ENCODE assay signal across 23 cellular contexts in the genomic region with DNA sequence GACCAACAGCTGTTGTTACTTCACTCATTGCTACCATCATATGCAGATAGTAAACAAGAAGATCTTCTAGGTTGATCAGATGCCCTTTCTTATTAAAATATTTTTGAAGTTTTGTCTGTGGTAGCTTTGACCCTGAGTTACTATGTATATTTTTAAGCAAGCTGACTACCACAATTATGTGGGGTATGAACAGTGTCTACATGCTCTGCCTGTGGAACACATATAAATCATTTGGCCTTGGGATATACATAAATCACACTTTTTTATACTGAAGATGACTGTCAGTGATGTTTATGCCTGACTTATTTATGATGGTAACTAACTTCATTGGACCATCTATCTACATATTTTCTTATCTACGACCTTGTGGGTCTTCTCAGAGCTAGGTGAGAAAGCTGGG. TPM values are rescaled to one million over a fixed set of nuclear protein-coding genes. Genes with fewer than 3 reads are reported as not detected.
DNase-seq lines count a peak whose midpoint lies in the region; FAIRE-seq and TF ChIP-seq lines count a peak whose summit lies in the region.
"Had no signal": no experiment of that assay in that cellular context is flagged by ENCODE, and none has a peak within 500 bp of the region (broad histone marks: within the 10 kb centered on the region; RNA-seq: fewer than 3 reads in every experiment).

No MANE protein-coding gene starts in this region.

- H3K27me3 ChIP-seq in Karpas-422 (ENCODE audit: low read length) (no peaks in the 10 kb centered on the region), thyroid gland (no peaks in the 10 kb centered on the region), esophagus muscularis mucosa (no peaks in the 10 kb centered on the region)

- no peak overlapping the region for H3K4me3 ChIP-seq in Karpas-422 (ENCODE audit: low read length)
- no peak overlapping the region for H3K4me3 ChIP-seq in SK-N-MC
- no peak overlapping the region for H3K4me3 ChIP-seq in fibroblast of villous mesenchyme (ENCODE audit: low read depth, low read length)
- no peak overlapping the region for H3K4me3 ChIP-seq in thyroid gland (replicated peaks in 1 of 3)
- H3K4me3 ChIP-seq in esophagus muscularis mucosa: no peak overlapping the region
- H3K4me3 ChIP-seq: GM23248 had no signal

- H3K27ac ChIP-seq in Karpas-422 (ENCODE audit: low read length): no peak overlapping the region; the same call in 1 of the 2 replicates
- peak overlapping the region; percentile 30; the same call in 1 of the 2 replicates for H3K27ac ChIP-seq in SK-N-MC
- H3K27ac ChIP-seq in thyroid gland: peak overlapping the region; percentile 60 to 74 (median 69)
- no peak overlapping the region for H3K27ac ChIP-seq in esophagus muscularis mucosa (replicated peaks in 1 of 4)
- H3K27ac ChIP-seq: GM23248 had no signal

- H3K4me1 ChIP-seq in Karpas-422 (ENCODE audit: low read length) (peaks cover 26% of the 10 kb centered on the region), thyroid gland (peaks cover 26 to 27% of the 10 kb centered on the region in 2 donors), esophagus muscularis mucosa (peaks cover 4 to 18% (median 11%) of the 10 kb centered on the region in 4 donors)

- no peak overlapping the region for H3K9ac ChIP-seq in Karpas-422 (ENCODE audit: low read length)
- H3K9ac ChIP-seq in SK-N-MC (ENCODE audit: insufficient read length): no peak overlapping the region
- H3K9ac ChIP-seq: GM23248 had no signal

- no peaks in the 10 kb centered on the region for H3K9me2 ChIP-seq in Karpas-422 (replicated peaks; ENCODE audit: insufficient read depth, low read length)

- H3K36me3 ChIP-seq in Karpas-422 (ENCODE audit: insufficient read depth, low read length) (no peaks in the 10 kb centered on the region), SK-N-MC (ENCODE audit: insufficient read depth, low read length) (peaks cover 16% of the 10 kb centered on the region; the same call in 1 of the 2 replicates), thyroid gland (no peaks in the 10 kb centered on the region), esophagus muscularis mucosa (no peaks in the 10 kb centered on the region)

- peaks cover 73% of the 10 kb centered on the region for H3K79me2 ChIP-seq in Karpas-422 (ENCODE audit: low read length)

- H4K20me1 ChIP-seq in Karpas-422 (ENCODE audit: insufficient read depth, low read depth, low read length): no peaks in the 10 kb centered on the region

- no peak for TF ChIP-seq EP300 in esophagus muscularis mucosa (IDR thresholded peaks at IDR 0.05)

- peak overlapping the region; percentile 23 for H3K4me2 ChIP-seq in Karpas-422 (ENCODE audit: low read depth, low read length, poor library complexity, severe bottlenecking)

- H2AFZ ChIP-seq in Karpas-422 (ENCODE audit: low read length): no peak overlapping the region
- H2AFZ ChIP-seq: GM23248 had no signal

- FAIRE-seq in GM12891 (lab: Jason Lieb, UNC): no peak
- FAIRE-seq: GM12892, GM19239, H1 had no signal

- H3K9me3 ChIP-seq in Karpas-422 (ENCODE audit: low read length) (no peaks in the 10 kb centered on the region), SK-N-MC (ENCODE audit: low read depth, low read length) (peaks cover 4% of the 10 kb centered on the region; the same call in 1 of the 2 replicates), thyroid gland (no peaks in the 10 kb centered on the region), esophagus muscularis mucosa (no peaks in the 10 kb centered on the region)

- DNase-seq in Karpas-422 (no peak), SK-N-MC (ENCODE audit: low read depth, low spot score) (no peak), fibroblast of villous mesenchyme (ENCODE audit: low read depth) (peak; percentile 52), thyroid gland (no peak), erythroblast (lab: John Stamatoyannopoulos, UW) (no peak), GM12891 (ENCODE audit: insufficient read length, low spot score) (no peak), NCI-H774 (lab: John Stamatoyannopoulos, UW) (no peak), esophagus muscularis mucosa (ENCODE audit: extremely low spot score) (no peak)
- DNase-seq: C1 segment of cervical spinal cord; Calu3; CD4-positive, alpha-beta memory T cell; COR-L47; DMS53; DMS79 treated with DMSO at 0.1 percent for 48 hours; GF-D8; GM23248; H7; HCEC 1CT had no signal

- no peak for TF ChIP-seq POLR2A in thyroid gland (IDR thresholded peaks at IDR 0.05)
- no peak for TF ChIP-seq POLR2A in erythroblast (IDR thresholded peaks at IDR 0.05; ENCODE audit: low read length)
- no peak for TF ChIP-seq POLR2A in GM12891 (IDR thresholded peaks at IDR 0.05; ENCODE audit: low read depth, low read length)
- no peak for TF ChIP-seq POLR2A in esophagus muscularis mucosa (IDR thresholded peaks at IDR 0.05; ENCODE audit: low read depth)

- intact Hi-C loops in thyroid gland (cut with DNase I): no loop called here
- intact Hi-C loops in esophagus muscularis mucosa (cut with DNase I): no loop called here

- TF ChIP-seq CTCF in fibroblast of villous mesenchyme (IDR thresholded peaks at IDR 0.05; ENCODE audit: insufficient read depth, low read depth, low read length): no peak
- no peak for TF ChIP-seq CTCF in thyroid gland (IDR thresholded peaks at IDR 0.05)
- TF ChIP-seq CTCF in esophagus muscularis mucosa (IDR thresholded peaks at IDR 0.05): no peak

- WGBS in thyroid gland, 2 donors: 37% methylated on average over 1 of the region's 1 CpG
- WGBS in esophagus muscularis mucosa: 45% methylated on average over 1 of the region's 1 CpG

TF ChIP-seq in GM12891, 5 proteins besides CTCF, POLR2A, EP300 and RAD21:
- no peak for TF ChIP-seq SPI1 (IDR thresholded peaks at IDR 0.05; ENCODE audit: low read depth, low read length)
- TF ChIP-seq PAX5 (IDR thresholded peaks at IDR 0.05; ENCODE audit: insufficient read depth, low read length, severe bottlenecking): no peak
- TF ChIP-seq POU2F2 (IDR thresholded peaks at IDR 0.05; ENCODE audit: low read depth, low read length): no peak
- TF ChIP-seq POLR2AphosphoS5 (IDR thresholded peaks at IDR 0.05; ENCODE audit: low read depth, low read length): no peak

RNA-seq across cellular contexts. Expression of a gene that starts 44.2 kb away (rescaled TPM):
- 9.5 and 21.4 TPM in 2 replicates for total RNA-seq in Karpas-422 (2014; rRNA removed; shearing (Covaris generic); ENCODE audit: low replicate concordance)
- 5.6 and 7.4 TPM in 2 replicates for total RNA-seq in fibroblast of villous mesenchyme
- under 1 TPM in 1 of 4 donors, not detected in 3; 0.24 TPM for total RNA-seq in thyroid gland
- not detected for polyA plus RNA-seq in GM12891 (2012; ENCODE audit: low read depth, missing spikeins)
- not detected for total RNA-seq in esophagus muscularis mucosa
- total RNA-seq: A172; Calu3; CD4-positive, alpha-beta memory T cell; GM23248 had no signal
- polyA plus RNA-seq: BJ; CD4-positive, alpha-beta memory T cell; GM23248 had no signal

Comparison
In these comparisons a context has a peak if more than half of its experiments do, and no peak if none do; other contexts are left out.
1. H3K27ac ChIP-seq: peak in SK-N-MC (single experiment) and thyroid gland (3 of 3); none in Karpas-422 (single experiment) and esophagus muscularis mucosa (0 of 4).